Comparison of ENCODE assay signal across 8 cellular contexts in genomic region chr1:44721521-44722361, GRCh38. TPM values are rescaled to one million over a fixed set of nuclear protein-coding genes. Genes with fewer than 3 reads are reported as not detected.
A peak's percentile ranks its signal among the peaks of the same experiment; 100 is the strongest.
DNase-seq lines count a peak whose midpoint lies in the region; ATAC-seq, FAIRE-seq and TF ChIP-seq lines count a peak whose summit lies in the region.

No MANE protein-coding gene starts in this region.

- DNase-seq in EL (peak; percentile 89), RCC 7860 (ENCODE audit: low spot score) (peak; percentile 100), cardiac muscle cell (ENCODE audit: low read depth in 1 of 2, low spot score in 1 of 2) (peak; percentile 81 to 96), skeletal muscle cell (ENCODE audit: low read depth) (peak; percentile 94), NCI-H1105 treated with DMSO at 0.1 percent for 48 hours (lab: John Stamatoyannopoulos, UW) (no peak)
- DNase-seq in activated T-helper 9 cell treated with anti-CD3 and anti-CD28 coated beads, Interleukin-2, amount 50 U/mL, for 16 hours (ENCODE audit: low read depth), result peak; percentile 64

- peaks cover 7% of the 10 kb centered on the region for H3K4me1 ChIP-seq in HUES6 (ENCODE audit: control insufficient read depth, insufficient read depth, low read length)
- no peaks in the 10 kb centered on the region for H3K4me1 ChIP-seq in cardiac muscle cell (ENCODE audit: low read depth)

- H3K36me3 ChIP-seq in HUES6 (ENCODE audit: control insufficient read depth, insufficient read depth, low read length) (no peaks in the 10 kb centered on the region), cardiac muscle cell (no peaks in the 10 kb centered on the region)

- H3K27ac ChIP-seq in HUES6 (ENCODE audit: low read depth, low read length) (peak overlapping the region; percentile 97), cardiac muscle cell (peak overlapping the region; percentile 92)

- no peak for TF ChIP-seq CTCF in cardiac muscle cell (IDR thresholded peaks at IDR 0.05; ENCODE audit: low read depth, low read length)

- peak overlapping the region; percentile 90 for H3K9ac ChIP-seq in HUES6 (ENCODE audit: low read length)

- FAIRE-seq in RCC 7860 (lab: Jason Lieb, UNC), result peak; percentile 90

- no peak overlapping the region for H3K4me3 ChIP-seq in HUES6 (ENCODE audit: low read depth, low read length)
- H3K4me3 ChIP-seq in cardiac muscle cell, result no peak overlapping the region
- no peak overlapping the region for H3K4me3 ChIP-seq in skeletal muscle cell (ENCODE audit: low read depth, low read length)

- peak; percentile 71 for ATAC-seq in GM21576 (IDR thresholded peaks at IDR 0.05; ENCODE audit: unreplicated experiment)

- H3K27me3 ChIP-seq in HUES6 (ENCODE audit: control insufficient read depth, insufficient read depth, low read length) (no peaks in the 10 kb centered on the region), cardiac muscle cell (no peaks in the 10 kb centered on the region)

- H3K9me3 ChIP-seq in HUES6 (ENCODE audit: control insufficient read depth, insufficient read depth, low read depth, low read length) (no peaks in the 10 kb centered on the region), cardiac muscle cell (ENCODE audit: low read depth) (no peaks in the 10 kb centered on the region)

RNA-seq across cellular contexts. Expression of gene RNU5D-1, which starts 9.2 kb away (rescaled TPM):
- not detected in 2 replicates for total RNA-seq in cardiac muscle cell
- polyA plus RNA-seq in cardiac muscle cell, result not detected in 2 replicates

RNA-seq across cellular contexts. Expression of gene KIF2C, which starts 17.9 kb away (rescaled TPM):
- total RNA-seq in cardiac muscle cell, result 11.0 and 80.8 TPM in 2 replicates
- 10.0 and 82.5 TPM in 2 replicates for polyA plus RNA-seq in cardiac muscle cell

RNA-seq across cellular contexts. Expression of gene ARMH1, which starts 47.2 kb away (rescaled TPM):
- total RNA-seq in cardiac muscle cell, result 2.4 and 5.7 TPM in 2 replicates
- 2.8 and 9.0 TPM in 2 replicates for polyA plus RNA-seq in cardiac muscle cell

RNA-seq across cellular contexts. Expression of gene TMEM53, which starts 47.5 kb away (rescaled TPM):
- 15.2 and 23.6 TPM in 2 replicates for total RNA-seq in cardiac muscle cell
- 29.7 and 43.0 TPM in 2 replicates for polyA plus RNA-seq in cardiac muscle cell

RNA-seq across cellular contexts. Expression of gene RPS8, which starts 53.6 kb away (rescaled TPM):
- total RNA-seq in cardiac muscle cell, result 2,166 and 2,475 TPM in 2 replicates
- 534 and 651 TPM in 2 replicates for polyA plus RNA-seq in cardiac muscle cell
